In the genomic region with DNA sequence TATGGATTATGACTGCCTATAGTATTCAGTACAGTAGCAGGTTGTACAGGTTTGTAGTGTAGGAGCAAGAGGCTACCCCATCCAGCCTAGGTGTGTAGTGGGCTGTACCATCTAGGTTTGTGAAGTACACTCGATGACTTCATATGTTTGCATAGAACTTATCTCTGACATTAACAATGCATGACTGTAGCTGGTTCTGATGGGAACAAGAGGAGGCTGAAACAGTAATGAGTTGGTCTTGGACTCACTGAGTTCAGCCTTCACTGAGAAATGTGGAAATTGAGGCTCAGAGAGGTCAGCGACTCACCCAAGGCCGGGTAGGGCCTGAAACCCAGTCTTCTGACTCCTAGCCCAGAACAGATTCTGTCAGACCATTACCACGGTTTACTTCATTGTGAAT, we compare ENCODE assay signal across 10 cellular contexts. TPM values are rescaled to one million over a fixed set of nuclear protein-coding genes. Genes with fewer than 3 reads are reported as not detected.
DNase-seq lines count a peak whose midpoint lies in the region; ATAC-seq, FAIRE-seq and TF ChIP-seq lines count a peak whose summit lies in the region.
"Had no signal": no experiment of that assay in that cellular context is flagged by ENCODE, and none has a peak within 500 bp of the region (broad histone marks: within the 10 kb centered on the region; RNA-seq: fewer than 3 reads in every experiment).

No MANE protein-coding gene starts in this region.

- intact Hi-C loops in left ventricle myocardium inferior (cut with micrococcal nuclease) (no loop called here), cardiac septum (cut with DNase I) (no loop called here), thyroid gland (cut with DNase I) (no loop called here)

- no peak overlapping the region for H3K27ac Mint-ChIP-seq in activated CD8-positive, alpha-beta T cell treated with anti-CD3 and anti-CD28 coated beads, Interleukin-2, amount 10 ng/mL, durations not matched to agents 7 days and 5 days
- H3K27ac Mint-ChIP-seq: stimulated activated naive CD8-positive, alpha-beta T cell treated with anti-CD3 and anti-CD28 coated beads, Interleukin-15, Interleukin-2, amounts not matched to agents 100 ng/mL and 50 ng/mL, for 24 hours had no signal

- H3K4me3 Mint-ChIP-seq in activated CD8-positive, alpha-beta T cell treated with anti-CD3 and anti-CD28 coated beads, Interleukin-2, amount 10 ng/mL, durations not matched to agents 7 days and 5 days = no peak overlapping the region
- H3K4me3 Mint-ChIP-seq: stimulated activated naive CD8-positive, alpha-beta T cell treated with anti-CD3 and anti-CD28 coated beads, Interleukin-15, Interleukin-2, amounts not matched to agents 100 ng/mL and 50 ng/mL, for 24 hours had no signal

- H3K9me3 ChIP-seq in left ventricle myocardium inferior (replicated peaks) (no peaks in the 10 kb centered on the region), thyroid gland (no peaks in the 10 kb centered on the region)

- DNase-seq in left ventricle myocardium inferior (no peak), cardiac septum (ENCODE audit: low spot score) (no peak), NCI-H774 (lab: John Stamatoyannopoulos, UW) (peak; percentile 78), fibroblast of pulmonary artery (ENCODE audit: low read depth) (peak; percentile 72), urothelium cell line (ENCODE audit: low spot score) (no peak), thyroid gland (no peak)
- DNase-seq in activated CD8-positive, alpha-beta T cell treated with anti-CD3 and anti-CD28 coated beads, Interleukin-2, amount 10 ng/mL, durations not matched to agents 7 days and 5 days = no peak
- no peak for DNase-seq in activated CD4-positive, CD25-positive, alpha-beta regulatory T cell treated with anti-CD3 and anti-CD28 coated beads, Interleukin-2, amount 50 U/mL, for 72 hours

- H3K27ac ChIP-seq in left ventricle myocardium inferior (replicated peaks) (peak overlapping the region; percentile 75), thyroid gland (no peak overlapping the region)
- H3K27ac ChIP-seq: PC-9 had no signal

- CTCF ChIA-PET in activated CD8-positive, alpha-beta T cell treated with anti-CD3 and anti-CD28 coated beads, Interleukin-2, amount 10 ng/mL, durations not matched to agents 7 days and 5 days (lab: Charles Lee) = interaction anchor here (1.1 to 4.3 kb wide), 4 partner anchors 11 to 93 kb away, joined by 3 to 23 read pairs (median 4); a partner anchor contains a TSS

- ATAC-seq in activated CD8-positive, alpha-beta T cell treated with anti-CD3 and anti-CD28 coated beads, Interleukin-2, amount 10 ng/mL, durations not matched to agents 7 days and 5 days = no peak

- WGBS in thyroid gland, 2 donors = 89 to 94% methylated on average over 4 of the region's 4 CpGs

- H3K4me1 Mint-ChIP-seq in activated CD8-positive, alpha-beta T cell treated with anti-CD3 and anti-CD28 coated beads, Interleukin-2, amount 10 ng/mL, durations not matched to agents 7 days and 5 days (ENCODE audit: low read depth) = peaks cover 17% of the 10 kb centered on the region

- H3K4me1 ChIP-seq in left ventricle myocardium inferior (peaks cover 34% of the 10 kb centered on the region), thyroid gland (no peaks in the 10 kb centered on the region)

- H3K4me3 ChIP-seq in left ventricle myocardium inferior (no peak overlapping the region), fibroblast of pulmonary artery (replicated peaks; ENCODE audit: low read depth, low read length) (no peak overlapping the region), thyroid gland (replicated peaks in 1 of 3) (no peak overlapping the region)
- H3K4me3 ChIP-seq: PC-9 had no signal

- H3K36me3 Mint-ChIP-seq in activated CD8-positive, alpha-beta T cell treated with anti-CD3 and anti-CD28 coated beads, Interleukin-2, amount 10 ng/mL, durations not matched to agents 7 days and 5 days (ENCODE audit: low read depth) = no peaks in the 10 kb centered on the region

- peak; percentile 96 for FAIRE-seq in urothelium cell line (lab: Jason Lieb, UNC)

- H3K36me3 ChIP-seq in left ventricle myocardium inferior (no peaks in the 10 kb centered on the region), thyroid gland (no peaks in the 10 kb centered on the region)

- POLR2A ChIA-PET in activated CD8-positive, alpha-beta T cell treated with anti-CD3 and anti-CD28 coated beads, Interleukin-2, amount 10 ng/mL, durations not matched to agents 7 days and 5 days (lab: Charles Lee) = no interaction called here

- H3K27me3 Mint-ChIP-seq in activated CD8-positive, alpha-beta T cell treated with anti-CD3 and anti-CD28 coated beads, Interleukin-2, amount 10 ng/mL, durations not matched to agents 7 days and 5 days (ENCODE audit: low read depth) = peaks cover 68% of the 10 kb centered on the region

- TF ChIP-seq POLR2A in thyroid gland (IDR thresholded peaks at IDR 0.05) = no peak

- H3K9me3 Mint-ChIP-seq in activated CD8-positive, alpha-beta T cell treated with anti-CD3 and anti-CD28 coated beads, Interleukin-2, amount 10 ng/mL, durations not matched to agents 7 days and 5 days (ENCODE audit: insufficient read depth) = no peaks in the 10 kb centered on the region
- H3K9me3 Mint-ChIP-seq: stimulated activated naive CD8-positive, alpha-beta T cell treated with anti-CD3 and anti-CD28 coated beads, Interleukin-15, Interleukin-2, amounts not matched to agents 100 ng/mL and 50 ng/mL, for 24 hours had no signal

- H3K27me3 ChIP-seq in left ventricle myocardium inferior (ENCODE audit: low read depth) = peaks cover 14% of the 10 kb centered on the region
- H3K27me3 ChIP-seq in thyroid gland = peaks cover 3% of the 10 kb centered on the region

- no peak for TF ChIP-seq CTCF in left ventricle myocardium inferior (IDR thresholded peaks at IDR 0.05; ENCODE audit: borderline replicate concordance)
- TF ChIP-seq CTCF in fibroblast of pulmonary artery (IDR thresholded peaks at IDR 0.05; ENCODE audit: low read length, missing control alignments) = no peak
- no peak for TF ChIP-seq CTCF in thyroid gland (IDR thresholded peaks at IDR 0.05)

RNA-seq across cellular contexts. Expression of a gene that starts 13.0 kb away (rescaled TPM):
- total RNA-seq in left ventricle myocardium inferior (3.2 TPM), cardiac septum (3.0 TPM), thyroid gland (1 to 10 TPM; 3.8 to 8.7 (median 5.7) TPM)
- not detected for total RNA-seq in activated CD8-positive, alpha-beta T cell treated with anti-CD3 and anti-CD28 coated beads, Interleukin-2, amount 10 ng/mL, durations not matched to agents 7 days and 5 days

RNA-seq across cellular contexts. Expression of a gene that starts 38.4 kb away (rescaled TPM):
- total RNA-seq in left ventricle myocardium inferior (not detected), cardiac septum (not detected), thyroid gland (1 to 10 TPM in 1 of 4 donors, not detected in 3; 2.3 TPM)
- not detected for total RNA-seq in activated CD8-positive, alpha-beta T cell treated with anti-CD3 and anti-CD28 coated beads, Interleukin-2, amount 10 ng/mL, durations not matched to agents 7 days and 5 days

Comparison
In these comparisons a context has a peak if more than half of its experiments do, and no peak if none do; other contexts are left out.
1. DNase-seq: peak in NCI-H774 (single experiment) and fibroblast of pulmonary artery (single experiment); none in left ventricle myocardium inferior (single experiment), cardiac septum (single experiment), urothelium cell line (single experiment), thyroid gland (0 of 2), activated CD8-positive, alpha-beta T cell treated with anti-CD3 and anti-CD28 coated beads, Interleukin-2, amount 10 ng/mL, durations not matched to agents 7 days and 5 days (single experiment) and activated CD4-positive, CD25-positive, alpha-beta regulatory T cell treated with anti-CD3 and anti-CD28 coated beads, Interleukin-2, amount 50 U/mL, for 72 hours (single experiment).